ENCODE assay signal across 8 cellular contexts in the genomic region with DNA sequence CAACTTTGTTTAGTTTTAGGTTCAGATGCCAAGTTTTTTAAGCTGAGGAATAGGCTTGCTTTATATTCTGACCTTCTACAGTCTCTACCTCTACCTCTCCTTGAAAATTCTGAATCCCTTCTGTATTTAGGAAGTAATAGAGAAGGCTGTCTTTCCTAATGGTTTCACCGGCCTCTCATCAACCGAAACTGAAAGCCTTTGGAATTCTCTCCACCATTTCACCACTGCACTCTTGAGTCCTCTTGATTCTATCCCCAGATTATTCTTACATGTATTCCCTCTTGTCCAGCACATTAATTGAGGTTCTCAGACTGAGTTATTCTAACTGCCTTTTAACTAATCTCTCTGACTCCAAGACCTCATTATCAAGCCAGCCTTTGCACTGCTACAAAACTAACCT.
"Had no signal": no experiment of that assay in that cellular context is flagged by ENCODE, and none has a peak within 500 bp of the region (broad histone marks: within the 10 kb centered on the region; RNA-seq: fewer than 3 reads in every experiment).

No MANE protein-coding gene starts in this region.

- H3K9me3 ChIP-seq: transverse colon had no signal

- H3K27ac ChIP-seq: transverse colon had no signal

- ATAC-seq: activated T-cell treated with anti-CD3 and anti-CD28 coated beads, Interleukin-2, amount 50 U/mL, for 72 hours had no signal

- H3K4me3 ChIP-seq: transverse colon had no signal

- DNase-seq: activated CD4-positive, alpha-beta T cell treated with anti-CD3 and anti-CD28 coated beads, Interleukin-2, amount 50 U/mL, for 4 hours; activated CD4-positive, CD25-positive, alpha-beta regulatory T cell treated with anti-CD3 and anti-CD28 coated beads, Interleukin-2, amount 50 U/mL, for 72 hours; activated T-cell treated with anti-CD3 and anti-CD28 coated beads, Interleukin-2, amount 50 U/mL, for 72 hours; caudate nucleus; cortex of kidney; nephron progenitor cell; T-helper 9 cell; transverse colon had no signal

- H3K27me3 ChIP-seq: transverse colon had no signal

- H3K36me3 ChIP-seq: transverse colon had no signal
